In the genomic region with DNA sequence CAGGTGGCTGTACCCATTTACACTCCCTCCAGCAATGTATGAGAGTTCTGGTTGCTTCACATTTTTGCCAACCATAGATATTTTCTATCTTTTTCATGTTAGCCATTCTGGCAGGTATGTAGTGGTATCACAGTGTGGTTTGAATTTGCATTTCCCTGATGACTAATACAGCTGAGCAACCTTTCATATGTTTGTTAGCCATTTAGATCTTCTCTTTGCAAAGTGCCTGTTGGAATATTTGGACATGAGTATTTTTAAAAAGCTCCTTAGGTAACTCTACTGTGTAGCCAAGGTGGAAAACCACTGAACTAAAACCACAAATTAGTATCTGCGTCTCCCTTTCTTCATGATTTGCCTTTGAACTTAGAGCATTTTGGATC, we compare ENCODE assay signal across 8 cellular contexts. TPM values are rescaled to one million over a fixed set of nuclear protein-coding genes. Genes with fewer than 3 reads are reported as not detected.
A peak's percentile ranks its signal among the peaks of the same experiment; 100 is the strongest.
DNase-seq lines count a peak whose midpoint lies in the region; ATAC-seq lines count a peak whose summit lies in the region.

No MANE protein-coding gene starts in this region.

- H3K9me3 ChIP-seq in skeletal muscle tissue (ENCODE audit: control insufficient read depth in 3 of 3, low read length in 3 of 3): no peaks in the 10 kb centered on the region

- intact Hi-C loops in Right ventricle myocardium inferior (cut with DNase I): no loop called here

- no peak overlapping the region for H3K4me3 ChIP-seq in skeletal muscle tissue (ENCODE audit: low read length in 3 of 3)

- peak; percentile 77 to 83 for ATAC-seq in activated CD4-positive, CD25-positive, alpha-beta regulatory T cell treated with anti-CD3 and anti-CD28 coated beads, Interleukin-2, amount 50 U/mL, for 24 hours
- ATAC-seq in HG03354 (IDR thresholded peaks at IDR 0.05; ENCODE audit: poor library complexity, severe bottlenecking, unreplicated experiment): peak; percentile 54
- ATAC-seq in GM21526 (IDR thresholded peaks at IDR 0.05; ENCODE audit: low FRiP score, unreplicated experiment): no peak
- ATAC-seq in Right ventricle myocardium inferior: no peak

- H3K9ac ChIP-seq in skeletal muscle tissue (ENCODE audit: low read depth in 1 of 3, low read length in 3 of 3): no peak overlapping the region

- H3K27ac ChIP-seq in skeletal muscle tissue (ENCODE audit: low read depth, low read length): peak overlapping the region; percentile 16

- peaks cover 34 to 64% (median 51%) of the 10 kb centered on the region in 3 donors for H3K4me1 ChIP-seq in skeletal muscle tissue (ENCODE audit: control insufficient read depth in 3 of 3, insufficient read depth in 3 of 3, low read length in 3 of 3)

- H3K36me3 ChIP-seq in skeletal muscle tissue (ENCODE audit: control insufficient read depth in 3 of 3, insufficient read depth in 3 of 3, low read length in 3 of 3): peaks cover 9 to 15% (median 11%) of the 10 kb centered on the region in 3 donors

- H3K27me3 ChIP-seq in skeletal muscle tissue (ENCODE audit: control insufficient read depth in 3 of 3, insufficient read depth in 3 of 3, low read length in 3 of 3): no peaks in the 10 kb centered on the region

- DNase-seq in activated CD4-positive, CD25-positive, alpha-beta regulatory T cell (lab: John Stamatoyannopoulos, UW): no peak
- DNase-seq in amniotic epithelial cell (ENCODE audit: low read depth) (peak; percentile 76), NCI-H524 (lab: John Stamatoyannopoulos, UW) (no peak), Right ventricle myocardium inferior (ENCODE audit: missing footprints) (no peak)

RNA-seq across cellular contexts. Expression of gene IRF1, which starts 31.9 kb away (rescaled TPM):
- total RNA-seq in skeletal muscle tissue (5.2 TPM), Right ventricle myocardium inferior (12.7 TPM)

Comparison
In these comparisons a context has a peak if more than half of its experiments do, and no peak if none do; other contexts are left out.
1. ATAC-seq: peak in activated CD4-positive, CD25-positive, alpha-beta regulatory T cell treated with anti-CD3 and anti-CD28 coated beads, Interleukin-2, amount 50 U/mL, for 24 hours (2 of 2) and HG03354 (single experiment); none in GM21526 (single experiment) and Right ventricle myocardium inferior (single experiment).